In genomic region chr22:22297159-22297789, GRCh38 we compare ENCODE assay signal across 1 cellular context.
TF ChIP-seq lines count a peak whose summit lies in the region.

No MANE protein-coding gene starts in this region.

TF ChIP-seq in HEK293, 187 proteins besides CTCF, POLR2A, EP300 and RAD21 (continued from another document):
- TF ChIP-seq ZNF335 (tag by site-specific recombination; conservative IDR thresholded peaks at IDR 0.05), result peak; percentile 40
- peak; percentile 72; the same call in 1 of the 2 replicates for TF ChIP-seq ZNF777 (tag by site-specific recombination; IDR thresholded peaks at IDR 0.05; ENCODE audit: borderline replicate concordance)
- peak; percentile 68 for TF ChIP-seq GLIS2 (tag by site-specific recombination; IDR thresholded peaks at IDR 0.05)
- peak; percentile 42; the same call in 1 of the 2 replicates for TF ChIP-seq GLIS1 (tag by site-specific recombination; IDR thresholded peaks at IDR 0.05)
